Comparison of ENCODE assay signal across 16 cellular contexts in the genomic region with DNA sequence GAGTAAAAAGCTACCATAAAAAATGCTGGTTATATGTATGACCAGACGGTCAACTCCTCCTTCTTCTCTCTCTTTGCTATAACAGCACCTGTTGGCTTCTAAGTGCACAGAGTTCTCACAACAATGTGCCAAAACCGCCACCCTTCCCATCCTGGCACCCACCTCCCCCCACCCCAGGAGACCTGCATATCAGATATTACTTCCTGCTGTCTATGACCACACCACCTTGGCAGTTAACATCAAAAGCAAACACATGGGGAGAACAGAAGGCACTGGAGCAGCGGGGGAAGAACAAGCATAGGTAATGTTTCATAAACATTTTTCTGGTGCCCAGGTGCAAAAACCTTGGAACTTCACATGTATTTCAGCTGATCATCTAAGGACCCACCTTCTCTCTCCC. TPM values are rescaled to one million over a fixed set of nuclear protein-coding genes. Genes with fewer than 3 reads are reported as not detected.
A peak's percentile ranks its signal among the peaks of the same experiment; 100 is the strongest.
DNase-seq lines count a peak whose midpoint lies in the region; ATAC-seq and TF ChIP-seq lines count a peak whose summit lies in the region.
"Had no signal": no experiment of that assay in that cellular context is flagged by ENCODE, and none has a peak within 500 bp of the region (broad histone marks: within the 10 kb centered on the region; RNA-seq: fewer than 3 reads in every experiment).

No MANE protein-coding gene starts in this region.

- TF ChIP-seq EP300 in stomach (IDR thresholded peaks at IDR 0.05), result no peak

- DNase-seq in activated naive CD4-positive, alpha-beta T cell treated with anti-CD3 and anti-CD28 coated beads for 36 hours, result peak; percentile 33
- no peak for DNase-seq in activated naive CD4-positive, alpha-beta T cell (lab: John Stamatoyannopoulos, UW)
- DNase-seq in NCI-H2196 (lab: John Stamatoyannopoulos, UW; ENCODE audit: unreplicated experiment) (peak; percentile 67), stomach (peak; percentile 67), nucleus accumbens (lab: John Stamatoyannopoulos, UW) (no peak), NCI-H2227 treated with DMSO at 0.1 percent for 48 hours (lab: John Stamatoyannopoulos, UW) (no peak)
- DNase-seq in central memory CD8-positive, alpha-beta T cell (ENCODE audit: low spot score in 2 of 2), result no peak
- DNase-seq: activated T-cell treated with anti-CD3 and anti-CD28 coated beads, Interleukin-2, amount 50 U/mL, for 1 hour; caudate nucleus; hypothalamus; mesendoderm; NCI-H226; SHP77 treated with DMSO at 0.1 percent for 48 hours had no signal

- H3K9me3 Mint-ChIP-seq in activated naive CD4-positive, alpha-beta T cell treated with anti-CD3 and anti-CD28 coated beads for 36 hours, result no peaks in the 10 kb centered on the region
- H3K9me3 Mint-ChIP-seq in central memory CD8-positive, alpha-beta T cell, result no peaks in the 10 kb centered on the region
- H3K9me3 Mint-ChIP-seq: type B pancreatic cell had no signal

- no peak for TF ChIP-seq POLR2A in stomach (IDR thresholded peaks at IDR 0.05)

- H3K27ac Mint-ChIP-seq in activated naive CD4-positive, alpha-beta T cell treated with anti-CD3 and anti-CD28 coated beads for 36 hours, result no peak overlapping the region
- H3K27ac Mint-ChIP-seq in central memory CD8-positive, alpha-beta T cell (ENCODE audit: low read depth), result no peak overlapping the region
- H3K27ac Mint-ChIP-seq: type B pancreatic cell had no signal

- H3K27ac ChIP-seq in stomach, result peak overlapping the region; percentile 18 to 69 (median 31)
- H3K27ac ChIP-seq: epithelial cell of prostate had no signal

- no peak overlapping the region for H3K4me3 Mint-ChIP-seq in activated naive CD4-positive, alpha-beta T cell treated with anti-CD3 and anti-CD28 coated beads for 36 hours
- H3K4me3 Mint-ChIP-seq in central memory CD8-positive, alpha-beta T cell, result no peak overlapping the region
- H3K4me3 Mint-ChIP-seq: type B pancreatic cell had no signal

- no peak overlapping the region for H3K4me3 ChIP-seq in stomach

- no peaks in the 10 kb centered on the region for H3K27me3 ChIP-seq in stomach

- no peaks in the 10 kb centered on the region for H3K27me3 Mint-ChIP-seq in activated naive CD4-positive, alpha-beta T cell treated with anti-CD3 and anti-CD28 coated beads for 36 hours (ENCODE audit: low read depth)
- no peaks in the 10 kb centered on the region for H3K27me3 Mint-ChIP-seq in central memory CD8-positive, alpha-beta T cell
- H3K27me3 Mint-ChIP-seq: type B pancreatic cell had no signal

- no peaks in the 10 kb centered on the region for H3K9me3 ChIP-seq in stomach

- H3K4me1 Mint-ChIP-seq in activated naive CD4-positive, alpha-beta T cell treated with anti-CD3 and anti-CD28 coated beads for 36 hours (ENCODE audit: low read depth), result peaks cover 34% of the 10 kb centered on the region
- H3K4me1 Mint-ChIP-seq in central memory CD8-positive, alpha-beta T cell, result peaks cover 24% of the 10 kb centered on the region

- ATAC-seq in central memory CD8-positive, alpha-beta T cell (replicated peaks; ENCODE audit: extremely low read depth, poor library complexity, severe bottlenecking), result peak; percentile 40
- ATAC-seq in HG03521 (IDR thresholded peaks at IDR 0.05; ENCODE audit: unreplicated experiment), result no peak

- H3K4me1 ChIP-seq in stomach, result peaks cover 32 to 61% (median 50%) of the 10 kb centered on the region in 4 donors

- 35 to 56% (median 50%) methylated on average over 3 of the region's 3 CpGs for WGBS in stomach, 5 donors

- no peaks in the 10 kb centered on the region for H3K36me3 ChIP-seq in stomach

- intact Hi-C loops in activated naive CD4-positive, alpha-beta T cell treated with anti-CD3 and anti-CD28 coated beads for 36 hours (cut with micrococcal nuclease), result no loop called here
- intact Hi-C loops in stomach (cut with DNase I; ENCODE audit: low total_unique reads), result no loop called here

- CTCF ChIA-PET in activated naive CD4-positive, alpha-beta T cell treated with anti-CD3 and anti-CD28 coated beads for 36 hours (lab: Charles Lee), result interaction anchor here (0.6 kb wide), 1 partner anchor 45 kb away, joined by 3 read pairs; no protein-coding TSS in a partner anchor

- no peaks in the 10 kb centered on the region for H3K36me3 Mint-ChIP-seq in activated naive CD4-positive, alpha-beta T cell treated with anti-CD3 and anti-CD28 coated beads for 36 hours (ENCODE audit: low read depth)
- H3K36me3 Mint-ChIP-seq in central memory CD8-positive, alpha-beta T cell (ENCODE audit: insufficient read depth), result peaks cover 3% of the 10 kb centered on the region

- no peak for TF ChIP-seq CTCF in stomach (IDR thresholded peaks at IDR 0.05)

RNA-seq across cellular contexts. Expression of gene SPRED2, which starts 15.5 kb away (rescaled TPM):
- 10 to 100 TPM in 1 of 2 experiments, 1 to 10 TPM in 1; 8.0 to 11.4 TPM for total RNA-seq in activated naive CD4-positive, alpha-beta T cell treated with anti-CD3 and anti-CD28 coated beads for 36 hours
- 10 to 100 TPM in 3 of 5 donors, 1 to 10 TPM in 2; 6.4 to 23.3 (median 12.9) TPM for total RNA-seq in stomach
- polyA plus RNA-seq in stomach, result 10 to 100 TPM in 2 of 3 donors, 1 to 10 TPM in 1; 7.0 to 21.1 (median 10.1) TPM

Comparison
In these comparisons a context has a peak if more than half of its experiments do, and no peak if none do; other contexts are left out.
1. DNase-seq: peak in activated naive CD4-positive, alpha-beta T cell treated with anti-CD3 and anti-CD28 coated beads for 36 hours (single experiment), NCI-H2196 (single experiment) and stomach (single experiment); none in activated naive CD4-positive, alpha-beta T cell (0 of 4), central memory CD8-positive, alpha-beta T cell (0 of 2), nucleus accumbens (0 of 56) and NCI-H2227 treated with DMSO at 0.1 percent for 48 hours (single experiment).